ENCODE assay signal across 6 cellular contexts in genomic region chr14:99497894-99498293, GRCh38.
"Had no signal": no experiment of that assay in that cellular context is flagged by ENCODE, and none has a peak within 500 bp of the region (broad histone marks: within the 10 kb centered on the region; RNA-seq: fewer than 3 reads in every experiment).

No MANE protein-coding gene starts in this region.

- ATAC-seq: GM23338, HepG2 had no signal

- H3K27ac ChIP-seq: HL-60 had no signal

- H3K9me3 Mint-ChIP-seq: GM23338, H9, IgD-negative memory B cell had no signal

- H3K27ac Mint-ChIP-seq: GM23338, H9, IgD-negative memory B cell had no signal

- H3K4me3 ChIP-seq: GM23338 had no signal

- H3K4me3 Mint-ChIP-seq: GM23338, H9, IgD-negative memory B cell had no signal

- DNase-seq: H9, HCEC 1CT had no signal

- H2AFZ ChIP-seq: GM23338 had no signal

- H3K27me3 Mint-ChIP-seq: IgD-negative memory B cell had no signal

- H3K4me2 ChIP-seq: GM23338 had no signal
